ENCODE assay signal across 9 cellular contexts in genomic region chr6:98835149-98836024, GRCh38. TPM values are rescaled to one million over a fixed set of nuclear protein-coding genes. Genes with fewer than 3 reads are reported as not detected.
A peak's percentile ranks its signal among the peaks of the same experiment; 100 is the strongest.
DNase-seq lines count a peak whose midpoint lies in the region; ATAC-seq and TF ChIP-seq lines count a peak whose summit lies in the region.
"Had no signal": no experiment of that assay in that cellular context is flagged by ENCODE, and none has a peak within 500 bp of the region (broad histone marks: within the 10 kb centered on the region; RNA-seq: fewer than 3 reads in every experiment).

No MANE protein-coding gene starts in this region.

- no peaks in the 10 kb centered on the region for H3K9me3 Mint-ChIP-seq in CD4-positive, alpha-beta T cell
- H3K9me3 Mint-ChIP-seq in natural killer cell treated with Interleukin-12 subunit alpha and Interleukin-12 subunit beta and Interleukin-15 and Interleukin-18, amount 100 ng/mL, for 72 hours = no peaks in the 10 kb centered on the region
- H3K9me3 Mint-ChIP-seq in activated T-helper 2 cell treated with anti-CD3 and anti-CD28 coated beads, Interferon-gamma antibody, Interleukin-2, Interleukin-4, amounts not matched to agents 10 μg/mL and 5 μg/mL and 100 μg/mL, durations not matched to agents 14 hours and 24 hours and 36 hours = no peaks in the 10 kb centered on the region

- CTCF ChIA-PET in CD4-positive, alpha-beta T cell (lab: Charles Lee) = no interaction called here

- no peak overlapping the region for H3K27ac Mint-ChIP-seq in CD4-positive, alpha-beta T cell
- no peak overlapping the region for H3K27ac Mint-ChIP-seq in natural killer cell treated with Interleukin-12 subunit alpha and Interleukin-12 subunit beta and Interleukin-15 and Interleukin-18, amount 100 ng/mL, for 72 hours
- no peak overlapping the region for H3K27ac Mint-ChIP-seq in activated T-helper 2 cell treated with anti-CD3 and anti-CD28 coated beads, Interferon-gamma antibody, Interleukin-2, Interleukin-4, amounts not matched to agents 10 μg/mL and 5 μg/mL and 100 μg/mL, durations not matched to agents 14 hours and 24 hours and 36 hours

- peaks cover 4% of the 10 kb centered on the region for H3K9me3 ChIP-seq in CD4-positive, alpha-beta T cell (ENCODE audit: control insufficient read depth, low read length)
- H3K9me3 ChIP-seq in ascending aorta = no peaks in the 10 kb centered on the region

- no peak for TF ChIP-seq CTCF in CD4-positive, alpha-beta T cell (IDR thresholded peaks at IDR 0.05)
- no peak for TF ChIP-seq CTCF in ascending aorta (IDR thresholded peaks at IDR 0.05)

- no peak for ATAC-seq in CD4-positive, alpha-beta T cell (ENCODE audit: poor library complexity)
- peak; percentile 4 for ATAC-seq in HG02981 (IDR thresholded peaks at IDR 0.05; ENCODE audit: unreplicated experiment)
- ATAC-seq in natural killer cell treated with Interleukin-12 subunit alpha and Interleukin-12 subunit beta and Interleukin-15 and Interleukin-18, amount 100 ng/mL, for 72 hours = peak in 1 of 2 donors; percentile 19
- no peak for ATAC-seq in GM21367 (IDR thresholded peaks at IDR 0.05; ENCODE audit: unreplicated experiment)

- peaks cover 94% of the 10 kb centered on the region for H3K27me3 Mint-ChIP-seq in CD4-positive, alpha-beta T cell
- peaks cover 54 to 78% of the 10 kb centered on the region in 2 donors for H3K27me3 Mint-ChIP-seq in natural killer cell treated with Interleukin-12 subunit alpha and Interleukin-12 subunit beta and Interleukin-15 and Interleukin-18, amount 100 ng/mL, for 72 hours
- H3K27me3 Mint-ChIP-seq in activated T-helper 2 cell treated with anti-CD3 and anti-CD28 coated beads, Interferon-gamma antibody, Interleukin-2, Interleukin-4, amounts not matched to agents 10 μg/mL and 5 μg/mL and 100 μg/mL, durations not matched to agents 14 hours and 24 hours and 36 hours (ENCODE audit: low read depth) = peaks cover 78% of the 10 kb centered on the region

- H3K27me3 ChIP-seq in CD4-positive, alpha-beta T cell (ENCODE audit: control insufficient read depth, insufficient read depth, low read length) = peaks cover 87% of the 10 kb centered on the region
- peaks cover 53% of the 10 kb centered on the region for H3K27me3 ChIP-seq in ascending aorta

- H3K4me1 Mint-ChIP-seq in CD4-positive, alpha-beta T cell (ENCODE audit: low read depth) = peaks cover 41% of the 10 kb centered on the region
- peaks cover 25 to 33% of the 10 kb centered on the region in 2 donors for H3K4me1 Mint-ChIP-seq in natural killer cell treated with Interleukin-12 subunit alpha and Interleukin-12 subunit beta and Interleukin-15 and Interleukin-18, amount 100 ng/mL, for 72 hours (ENCODE audit: low read depth in 2 of 2)
- peaks cover 31% of the 10 kb centered on the region for H3K4me1 Mint-ChIP-seq in activated T-helper 2 cell treated with anti-CD3 and anti-CD28 coated beads, Interferon-gamma antibody, Interleukin-2, Interleukin-4, amounts not matched to agents 10 μg/mL and 5 μg/mL and 100 μg/mL, durations not matched to agents 14 hours and 24 hours and 36 hours (ENCODE audit: low read depth)

- no peak for DNase-seq in CD4-positive, alpha-beta T cell
- DNase-seq in ascending aorta (ENCODE audit: low spot score in 2 of 2) (no peak), AG20443 (ENCODE audit: low spot score) (no peak)
- no peak for DNase-seq in natural killer cell treated with Interleukin-12 subunit alpha and Interleukin-12 subunit beta and Interleukin-15 and Interleukin-18, amount 100 ng/mL, for 72 hours (ENCODE audit: low spot score)
- DNase-seq in activated T-helper 2 cell treated with anti-CD3 and anti-CD28 coated beads, Interferon-gamma antibody, Interleukin-2, Interleukin-4, amounts not matched to agents 10 μg/mL and 5 μg/mL and 100 μg/mL, durations not matched to agents 14 hours and 24 hours and 36 hours (ENCODE audit: low spot score) = no peak
- no peak for DNase-seq in stimulated activated CD4-positive, alpha-beta T cell treated with anti-CD3 and anti-CD28 coated beads, Interleukin-4, amount 100 ng/mL, for 24 hours

- peak overlapping the region; percentile 65 to 73 for H3K4me3 ChIP-seq in ascending aorta

- H3K36me3 Mint-ChIP-seq in CD4-positive, alpha-beta T cell (ENCODE audit: low read depth) = peaks cover 6% of the 10 kb centered on the region
- H3K36me3 Mint-ChIP-seq in natural killer cell treated with Interleukin-12 subunit alpha and Interleukin-12 subunit beta and Interleukin-15 and Interleukin-18, amount 100 ng/mL, for 72 hours = no peaks in the 10 kb centered on the region
- no peaks in the 10 kb centered on the region for H3K36me3 Mint-ChIP-seq in activated T-helper 2 cell treated with anti-CD3 and anti-CD28 coated beads, Interferon-gamma antibody, Interleukin-2, Interleukin-4, amounts not matched to agents 10 μg/mL and 5 μg/mL and 100 μg/mL, durations not matched to agents 14 hours and 24 hours and 36 hours (ENCODE audit: low read depth)

- peaks cover 5 to 30% of the 10 kb centered on the region in 2 donors for H3K4me1 ChIP-seq in ascending aorta

- intact Hi-C loops in CD4-positive, alpha-beta T cell (cut with DNase I, micrococcal nuclease) = loop anchor here in 1 of 2 experiments (5.0 kb wide), 1 partner anchor 112 kb away; the partner anchor contains the start of gene FBXL4
- intact Hi-C loops in ascending aorta (cut with DNase I) = no loop called here
- intact Hi-C loops in activated T-helper 2 cell treated with anti-CD3 and anti-CD28 coated beads, Interferon-gamma antibody, Interleukin-2, Interleukin-4, amounts not matched to agents 10 μg/mL and 5 μg/mL and 100 μg/mL, durations not matched to agents 14 hours and 24 hours and 36 hours (cut with micrococcal nuclease) = loop anchor here (2.0 kb wide), 1 partner anchor 1627 kb away; no protein-coding TSS in a partner anchor

- peak overlapping the region; percentile 66 for H3K4me3 Mint-ChIP-seq in CD4-positive, alpha-beta T cell
- peak overlapping the region; percentile 56 for H3K4me3 Mint-ChIP-seq in natural killer cell treated with Interleukin-12 subunit alpha and Interleukin-12 subunit beta and Interleukin-15 and Interleukin-18, amount 100 ng/mL, for 72 hours
- H3K4me3 Mint-ChIP-seq in activated T-helper 2 cell treated with anti-CD3 and anti-CD28 coated beads, Interferon-gamma antibody, Interleukin-2, Interleukin-4, amounts not matched to agents 10 μg/mL and 5 μg/mL and 100 μg/mL, durations not matched to agents 14 hours and 24 hours and 36 hours (ENCODE audit: low read depth) = no peak overlapping the region

- POLR2A ChIA-PET in CD4-positive, alpha-beta T cell (lab: Charles Lee) = interaction anchor here (1.2 kb wide), 1 partner anchor 112 kb away, joined by 4 read pairs; no protein-coding TSS in a partner anchor

- H3K36me3 ChIP-seq in ascending aorta = no peaks in the 10 kb centered on the region

- H3K27ac ChIP-seq in CD4-positive, alpha-beta T cell (ENCODE audit: low read depth, low read length) = no peak overlapping the region
- no peak overlapping the region for H3K27ac ChIP-seq in ascending aorta

RNA-seq across cellular contexts. Expression of gene POU3F2, which starts 1.0 kb away (rescaled TPM):
- not detected for total RNA-seq in CD4-positive, alpha-beta T cell
- total RNA-seq in ascending aorta = not detected
- not detected for total RNA-seq in natural killer cell treated with Interleukin-12 subunit alpha and Interleukin-12 subunit beta and Interleukin-15 and Interleukin-18, amount 100 ng/mL, for 72 hours
- not detected in 2 replicates for total RNA-seq in activated T-helper 2 cell treated with anti-CD3 and anti-CD28 coated beads, Interferon-gamma antibody, Interleukin-2, Interleukin-4, amounts not matched to agents 10 μg/mL and 5 μg/mL and 100 μg/mL, durations not matched to agents 14 hours and 24 hours and 36 hours
- total RNA-seq: dermis microvascular lymphatic vessel endothelial cell had no signal
